ENCODE assay signal across 18 cellular contexts in genomic region chr16:20260215-20261009, GRCh38.
"Had no signal": no experiment of that assay in that cellular context is flagged by ENCODE, and none has a peak within 500 bp of the region (broad histone marks: within the 10 kb centered on the region; RNA-seq: fewer than 3 reads in every experiment).

No MANE protein-coding gene starts in this region.

- H3K4me3 ChIP-seq: hepatocyte, lung, right atrium auricular region, stomach had no signal

- H3K4me2 ChIP-seq: hepatocyte had no signal

- H3K27ac ChIP-seq: hepatocyte, right atrium auricular region, stomach had no signal

- H3K4me1 ChIP-seq: right atrium auricular region, stomach had no signal

- H3K36me3 ChIP-seq: right atrium auricular region, stomach had no signal

- H3K27me3 ChIP-seq: hepatocyte, right atrium auricular region had no signal

- H3K79me2 ChIP-seq: hepatocyte had no signal

- ATAC-seq: left cardiac atrium, left ventricle myocardium superior had no signal

- DNase-seq: dermis blood vessel endothelial cell; foreskin melanocyte; head of caudate nucleus; kidney; left cardiac atrium; left ventricle myocardium superior; mesenchymal stem cell; naive B cell; posterior cingulate gyrus; small intestine; stimulated activated CD4-positive, alpha-beta T cell treated with anti-CD3 and anti-CD28 coated beads, Interleukin-12 subunit alpha, Interleukin-12 subunit beta, amount 100 ng/mL, for 4 hours; stimulated activated naive CD4-positive, alpha-beta T cell; stomach; substantia nigra; trophoblast cell had no signal
